In the genomic region with DNA sequence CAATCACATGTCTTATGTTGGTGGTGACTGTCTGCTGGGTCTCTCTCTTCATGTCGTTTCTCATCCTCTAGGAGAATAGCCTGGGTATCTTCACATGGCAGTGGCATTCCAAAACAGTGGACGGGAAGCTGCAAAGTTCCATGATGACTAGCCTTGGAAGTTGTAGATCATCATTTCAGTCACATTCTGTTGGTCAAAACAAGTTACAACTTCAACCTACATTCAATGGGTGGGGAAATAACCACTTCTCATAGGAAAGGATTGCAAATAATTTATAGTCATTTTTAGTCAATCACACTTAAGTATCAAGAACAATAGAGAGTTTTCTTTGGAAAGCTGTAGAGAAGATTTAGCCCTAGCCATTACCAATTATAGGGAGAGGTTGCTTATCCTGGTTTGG, we compare ENCODE assay signal across 38 cellular contexts.
"Had no signal": no experiment of that assay in that cellular context is flagged by ENCODE, and none has a peak within 500 bp of the region (broad histone marks: within the 10 kb centered on the region; RNA-seq: fewer than 3 reads in every experiment).

No MANE protein-coding gene starts in this region.

- H3K27me3 Mint-ChIP-seq: activated B cell treated with CpG ODN at 0.5 μM for 24 hours; activated CD4-positive, alpha-beta memory T cell treated with anti-CD3 and anti-CD28 coated beads, Interleukin-2, amount 10 ng/mL, durations not matched to agents 7 days and 5 days; activated CD4-positive, alpha-beta T cell treated with anti-CD3 and anti-CD28 coated beads for 36 hours; activated CD4-positive, alpha-beta T cell treated with anti-CD3 and anti-CD28 coated beads, Interleukin-2, amount 10 ng/mL, durations not matched to agents 7 days and 5 days; activated CD8-positive, alpha-beta memory T cell treated with anti-CD3 and anti-CD28 coated beads, Interleukin-2, amount 10 ng/mL, durations not matched to agents 7 days and 5 days; activated naive CD4-positive, alpha-beta T cell treated with anti-CD3 and anti-CD28 coated beads, Interleukin-2, amount 10 ng/mL, durations not matched to agents 7 days and 5 days; activated naive CD8-positive, alpha-beta T cell treated with anti-CD3 and anti-CD28 coated beads for 36 hours; activated T-cell treated with anti-CD3 and anti-CD28 coated beads, Interleukin-2, amount 50 U/mL, for 24 hours; central memory CD8-positive, alpha-beta T cell had no signal

- H3K36me3 ChIP-seq: adrenal gland, brain microvascular endothelial cell, breast epithelium, cardiac muscle cell had no signal

- FAIRE-seq: astrocyte, TTC549 had no signal

- H3K36me3 Mint-ChIP-seq: activated CD8-positive, alpha-beta memory T cell treated with anti-CD3 and anti-CD28 coated beads, Interleukin-2, amount 10 ng/mL, durations not matched to agents 7 days and 5 days; activated naive CD4-positive, alpha-beta T cell treated with anti-CD3 and anti-CD28 coated beads, Interleukin-2, amount 10 ng/mL, durations not matched to agents 7 days and 5 days; activated naive CD4-positive, alpha-beta T cell treated with anti-CD3 and anti-CD28 coated beads, Interleukin-2, amount 50 U/mL, for 72 hours; activated naive CD8-positive, alpha-beta T cell treated with anti-CD3 and anti-CD28 coated beads for 36 hours had no signal

- H3K27ac Mint-ChIP-seq: activated B cell treated with CpG ODN at 0.5 μM for 24 hours; activated CD4-positive, alpha-beta memory T cell treated with anti-CD3 and anti-CD28 coated beads, Interleukin-2, amount 10 ng/mL, durations not matched to agents 7 days and 5 days; activated CD4-positive, alpha-beta T cell treated with anti-CD3 and anti-CD28 coated beads for 36 hours; activated CD4-positive, alpha-beta T cell treated with anti-CD3 and anti-CD28 coated beads, Interleukin-2, amount 10 ng/mL, durations not matched to agents 7 days and 5 days; activated CD8-positive, alpha-beta memory T cell treated with anti-CD3 and anti-CD28 coated beads, Interleukin-2, amount 10 ng/mL, durations not matched to agents 7 days and 5 days; activated CD8-positive, alpha-beta T cell treated with anti-CD3 and anti-CD28 coated beads, Interleukin-2, amount 10 ng/mL, durations not matched to agents 7 days and 5 days; activated naive CD4-positive, alpha-beta T cell treated with anti-CD3 and anti-CD28 coated beads, Interleukin-2, amount 10 ng/mL, durations not matched to agents 7 days and 5 days; activated naive CD4-positive, alpha-beta T cell treated with anti-CD3 and anti-CD28 coated beads, Interleukin-2, amount 50 U/mL, for 72 hours; activated naive CD8-positive, alpha-beta T cell treated with anti-CD3 and anti-CD28 coated beads for 36 hours; activated T-cell treated with anti-CD3 and anti-CD28 coated beads, Interleukin-2, amount 50 U/mL, for 24 hours; activated T-helper 2 cell treated with anti-CD3 and anti-CD28 coated beads, Interferon-gamma antibody, Interleukin-2, Interleukin-4, amounts not matched to agents 10 μg/mL and 5 μg/mL and 100 μg/mL, durations not matched to agents 14 hours and 24 hours and 36 hours; T-helper 1 cell treated with Interleukin-12 subunit alpha and Interleukin-12 subunit beta and Interleukin-4 antibody, amounts not matched to agents 30 μg/mL and 1 μg/mL, for 36 hours; T-helper 2 cell treated with Interferon-gamma antibody and Interleukin-4, amounts not matched to agents 5 μg/mL and 100 μg/mL, for 36 hours had no signal

- H3K9me3 Mint-ChIP-seq: central memory CD8-positive, alpha-beta T cell had no signal

- DNase-seq: activated B cell treated with CpG ODN at 0.5 μM for 24 hours; activated CD4-positive, alpha-beta memory T cell treated with anti-CD3 and anti-CD28 coated beads, Interleukin-2, amount 10 ng/mL, durations not matched to agents 7 days and 5 days; activated CD4-positive, alpha-beta T cell treated with anti-CD3 and anti-CD28 coated beads for 1 hour; activated CD4-positive, alpha-beta T cell treated with anti-CD3 and anti-CD28 coated beads for 36 hours; activated CD4-positive, alpha-beta T cell treated with anti-CD3 and anti-CD28 coated beads for 48 hours; activated CD4-positive, alpha-beta T cell treated with anti-CD3 and anti-CD28 coated beads, Interleukin-2, amount 10 ng/mL, durations not matched to agents 7 days and 5 days; activated CD4-positive, alpha-beta T cell treated with anti-CD3 and anti-CD28 coated beads, Interleukin-2, amount 50 U/mL, for 48 hours; activated CD8-positive, alpha-beta memory T cell treated with anti-CD3 and anti-CD28 coated beads for 24 hours; activated CD8-positive, alpha-beta memory T cell treated with anti-CD3 and anti-CD28 coated beads, Interleukin-2, amount 10 ng/mL, durations not matched to agents 7 days and 5 days; activated CD8-positive, alpha-beta memory T cell treated with anti-CD3 and anti-CD28 coated beads, Interleukin-2, amount 50 U/mL, for 48 hours; activated CD8-positive, alpha-beta T cell treated with anti-CD3 and anti-CD28 coated beads, Interleukin-2, amount 10 ng/mL, durations not matched to agents 7 days and 5 days; activated effector memory CD4-positive, alpha-beta T cell treated with Interleukin-2 at 50 U/mL for 16 hours; activated gamma-delta T cell; activated naive CD4-positive, alpha-beta T cell treated with anti-CD3 and anti-CD28 coated beads, Interleukin-2, amount 10 ng/mL, durations not matched to agents 7 days and 5 days; activated naive CD4-positive, alpha-beta T cell treated with Interleukin-2 at 50 U/mL for 16 hours; activated naive CD8-positive, alpha-beta T cell treated with anti-CD3 and anti-CD28 coated beads for 36 hours; activated T-cell treated with anti-CD3 and anti-CD28 coated beads, Interleukin-2, amount 50 U/mL, for 24 hours; activated T-cell treated with anti-CD3 and anti-CD28 coated beads, Interleukin-2, amount 50 U/mL, for 48 hours; adrenal gland; amniotic stem cell; aorta; body of pancreas; brain microvascular endothelial cell; caudate nucleus; cerebellar nuclear complex; T-helper 1 cell; T-helper 2 cell; T-helper 9 cell had no signal

- H3K4me1 ChIP-seq: adrenal gland, body of pancreas, breast epithelium had no signal

- H3K4me3 Mint-ChIP-seq: activated B cell treated with CpG ODN at 0.5 μM for 24 hours; activated CD4-positive, alpha-beta memory T cell treated with anti-CD3 and anti-CD28 coated beads, Interleukin-2, amount 10 ng/mL, durations not matched to agents 7 days and 5 days; activated CD4-positive, alpha-beta T cell treated with anti-CD3 and anti-CD28 coated beads for 36 hours; activated CD4-positive, alpha-beta T cell treated with anti-CD3 and anti-CD28 coated beads, Interleukin-2, amount 10 ng/mL, durations not matched to agents 7 days and 5 days; activated CD8-positive, alpha-beta memory T cell treated with anti-CD3 and anti-CD28 coated beads, Interleukin-2, amount 10 ng/mL, durations not matched to agents 7 days and 5 days; activated CD8-positive, alpha-beta T cell treated with anti-CD3 and anti-CD28 coated beads, Interleukin-2, amount 10 ng/mL, durations not matched to agents 7 days and 5 days; activated naive CD4-positive, alpha-beta T cell treated with anti-CD3 and anti-CD28 coated beads, Interleukin-2, amount 10 ng/mL, durations not matched to agents 7 days and 5 days; activated naive CD8-positive, alpha-beta T cell treated with anti-CD3 and anti-CD28 coated beads for 36 hours; activated T-cell treated with anti-CD3 and anti-CD28 coated beads, Interleukin-2, amount 50 U/mL, for 24 hours; central memory CD8-positive, alpha-beta T cell; T-helper 1 cell treated with Interleukin-12 subunit alpha and Interleukin-12 subunit beta and Interleukin-4 antibody, amounts not matched to agents 30 μg/mL and 1 μg/mL, for 36 hours; T-helper 2 cell treated with Interferon-gamma antibody and Interleukin-4, amounts not matched to agents 5 μg/mL and 100 μg/mL, for 36 hours had no signal

- H3K27ac ChIP-seq: adrenal gland, body of pancreas, brain microvascular endothelial cell, breast epithelium, cardiac muscle cell, VCaP had no signal

- H3K4me3 ChIP-seq: adrenal gland, body of pancreas, breast epithelium, cardiac muscle cell had no signal

- H3K9me3 ChIP-seq: adrenal gland, body of pancreas, breast epithelium had no signal

- ATAC-seq: activated CD4-positive, alpha-beta T cell treated with anti-CD3 and anti-CD28 coated beads for 36 hours; activated CD8-positive, alpha-beta memory T cell treated with anti-CD3 and anti-CD28 coated beads, Interleukin-2, amount 10 ng/mL, durations not matched to agents 7 days and 5 days; activated CD8-positive, alpha-beta T cell treated with anti-CD3 and anti-CD28 coated beads, Interleukin-2, amount 10 ng/mL, durations not matched to agents 7 days and 5 days; activated naive CD4-positive, alpha-beta T cell treated with anti-CD3 and anti-CD28 coated beads, Interleukin-2, amount 50 U/mL, for 72 hours; body of pancreas had no signal

- H3K4me1 Mint-ChIP-seq: activated B cell treated with CpG ODN at 0.5 μM for 24 hours; activated CD4-positive, alpha-beta memory T cell treated with anti-CD3 and anti-CD28 coated beads, Interleukin-2, amount 10 ng/mL, durations not matched to agents 7 days and 5 days; activated CD4-positive, alpha-beta T cell treated with anti-CD3 and anti-CD28 coated beads for 36 hours; activated CD4-positive, alpha-beta T cell treated with anti-CD3 and anti-CD28 coated beads, Interleukin-2, amount 10 ng/mL, durations not matched to agents 7 days and 5 days; activated CD8-positive, alpha-beta memory T cell treated with anti-CD3 and anti-CD28 coated beads, Interleukin-2, amount 10 ng/mL, durations not matched to agents 7 days and 5 days; activated naive CD4-positive, alpha-beta T cell treated with anti-CD3 and anti-CD28 coated beads, Interleukin-2, amount 10 ng/mL, durations not matched to agents 7 days and 5 days; activated naive CD8-positive, alpha-beta T cell treated with anti-CD3 and anti-CD28 coated beads for 36 hours; central memory CD8-positive, alpha-beta T cell had no signal

- H3K27me3 ChIP-seq: adrenal gland, body of pancreas, brain microvascular endothelial cell, breast epithelium, cardiac muscle cell had no signal
